20 cellular contexts compared by ENCODE assay signal in the genomic region with DNA sequence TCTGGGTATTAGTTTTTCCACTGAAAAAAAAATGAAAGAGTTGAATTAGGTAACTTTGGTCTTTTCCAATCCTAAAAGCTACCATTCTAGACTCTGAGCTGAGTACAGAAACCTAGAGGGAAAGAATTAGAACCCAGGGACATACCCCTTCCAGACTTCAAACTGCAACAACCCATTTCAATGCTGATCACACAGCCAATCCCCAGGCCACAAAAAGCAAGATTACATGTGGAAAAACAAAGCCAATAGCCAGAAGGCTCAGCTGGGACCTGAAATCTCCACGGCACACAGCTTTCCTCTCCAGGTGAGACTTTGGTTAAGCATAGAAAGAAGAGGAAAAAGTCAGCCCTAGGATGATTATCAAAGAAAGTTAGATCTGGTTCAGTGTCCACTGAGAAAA.
DNase-seq lines count a peak whose midpoint lies in the region; ATAC-seq, FAIRE-seq and TF ChIP-seq lines count a peak whose summit lies in the region.
"Had no signal": no experiment of that assay in that cellular context is flagged by ENCODE, and none has a peak within 500 bp of the region (broad histone marks: within the 10 kb centered on the region; RNA-seq: fewer than 3 reads in every experiment).

No MANE protein-coding gene starts in this region.

- H3K4me1 ChIP-seq in endothelial cell of umbilical vein (ENCODE audit: control insufficient read depth, extremely low read depth, insufficient read depth, low read length) (peaks cover 54% of the 10 kb centered on the region), esophagus squamous epithelium (no peaks in the 10 kb centered on the region)
- H3K4me1 ChIP-seq: tibial nerve had no signal

- H3K9ac ChIP-seq in endothelial cell of umbilical vein (replicated peaks; ENCODE audit: extremely low read depth, insufficient read depth, low read length): no peak overlapping the region
- H3K9ac ChIP-seq: KMS-11 had no signal

- no peaks in the 10 kb centered on the region for H4K20me1 ChIP-seq in endothelial cell of umbilical vein (replicated peaks; ENCODE audit: control insufficient read depth, extremely low read depth, insufficient read depth, low read length)

- dilution Hi-C loops in endothelial cell of umbilical vein (cut with MboI; ENCODE audit: extremely low pct_ligation_motif_present, low sequenced_read_pairs): no loop called here

- BruUV-seq in endothelial cell of umbilical vein (replicated peaks; lab: Mats Ljungman, UMichigan): no TSS peak

- H3K4me3 ChIP-seq in endothelial cell of umbilical vein (replicated peaks in 1 of 3; ENCODE audit: insufficient read depth in 1 of 3, low read depth in 1 of 3, low read length in 3 of 3): no peak overlapping the region
- H3K4me3 ChIP-seq in esophagus squamous epithelium: no peak overlapping the region
- H3K4me3 ChIP-seq: PC-9, tibial nerve had no signal

- H3K27ac ChIP-seq in endothelial cell of umbilical vein (ENCODE audit: insufficient read depth, low read depth, low read length) (peak overlapping the region; percentile 98), esophagus squamous epithelium (no peak overlapping the region)
- H3K27ac ChIP-seq: KMS-11, PC-9, tibial nerve had no signal

- FAIRE-seq in endothelial cell of umbilical vein (lab: Jason Lieb, UNC): no peak
- FAIRE-seq: H1 had no signal

- TF ChIP-seq CTCF in endothelial cell of umbilical vein (IDR thresholded peaks at IDR 0.05; ENCODE audit: extremely low read depth in 1 of 2, insufficient read depth in 1 of 2, low read depth in 1 of 2, low read length in 2 of 2) (no peak), esophagus squamous epithelium (IDR thresholded peaks at IDR 0.05) (no peak)

- no peak overlapping the region for H3K4me2 ChIP-seq in endothelial cell of umbilical vein (ENCODE audit: insufficient read depth, low read length)
- H3K4me2 ChIP-seq: KMS-11, PC-9 had no signal

- H3K9me3 ChIP-seq in T-helper 17 cell (ENCODE audit: control insufficient read depth, low read length, poor library complexity, severe bottlenecking) (no peaks in the 10 kb centered on the region), endothelial cell of umbilical vein (replicated peaks; ENCODE audit: control insufficient read depth, insufficient read depth, low read length) (no peaks in the 10 kb centered on the region), esophagus squamous epithelium (no peaks in the 10 kb centered on the region)
- H3K9me3 ChIP-seq: tibial nerve had no signal

- no peaks in the 10 kb centered on the region for H3K27me3 Mint-ChIP-seq in stimulated activated naive CD8-positive, alpha-beta T cell treated with anti-CD3 and anti-CD28 coated beads, Interleukin-15, Interleukin-2, amounts not matched to agents 100 ng/mL and 50 ng/mL, for 24 hours
- no peaks in the 10 kb centered on the region for H3K27me3 Mint-ChIP-seq in T-helper 17 cell
- H3K27me3 Mint-ChIP-seq: progenitor cell of endocrine pancreas; stimulated activated naive B cell treated with anti-CD40 and anti-IgM and Interleukin-4, amounts not matched to agents 10 μg/mL and 1 μg/mL and 100 μg/mL, for 72 hours had no signal

- TF ChIP-seq POLR2A in endothelial cell of umbilical vein (IDR thresholded peaks at IDR 0.05; ENCODE audit: low read depth, low read length) (no peak), esophagus squamous epithelium (IDR thresholded peaks at IDR 0.05) (no peak)

- no peaks in the 10 kb centered on the region for H3K9me3 Mint-ChIP-seq in stimulated activated naive CD8-positive, alpha-beta T cell treated with anti-CD3 and anti-CD28 coated beads, Interleukin-15, Interleukin-2, amounts not matched to agents 100 ng/mL and 50 ng/mL, for 24 hours
- H3K9me3 Mint-ChIP-seq: neural crest cell; stimulated activated naive B cell treated with anti-CD40 and anti-IgM and Interleukin-4, amounts not matched to agents 10 μg/mL and 1 μg/mL and 100 μg/mL, for 72 hours had no signal

- ATAC-seq in stimulated activated naive CD8-positive, alpha-beta T cell treated with anti-CD3 and anti-CD28 coated beads, Interleukin-15, Interleukin-2, amounts not matched to agents 100 U/mL and 50 U/mL, for 24 hours: no peak
- ATAC-seq in T-helper 17 cell: no peak
- no peak for ATAC-seq in GM21528 (IDR thresholded peaks at IDR 0.05; ENCODE audit: low FRiP score, unreplicated experiment)
- ATAC-seq: stimulated activated naive B cell treated with anti-CD40 and anti-IgM and Interleukin-4, amounts not matched to agents 10 μg/mL and 1 μg/mL and 100 μg/mL, for 72 hours had no signal

- no peak overlapping the region for H3K4me3 Mint-ChIP-seq in stimulated activated naive CD8-positive, alpha-beta T cell treated with anti-CD3 and anti-CD28 coated beads, Interleukin-15, Interleukin-2, amounts not matched to agents 100 ng/mL and 50 ng/mL, for 24 hours
- H3K4me3 Mint-ChIP-seq in T-helper 17 cell: peak overlapping the region; percentile 65
- H3K4me3 Mint-ChIP-seq: neural crest cell; stimulated activated naive B cell treated with anti-CD40 and anti-IgM and Interleukin-4, amounts not matched to agents 10 μg/mL and 1 μg/mL and 100 μg/mL, for 72 hours had no signal

- H2AFZ ChIP-seq in endothelial cell of umbilical vein (ENCODE audit: low read depth, low read length): no peak overlapping the region
- H2AFZ ChIP-seq: PC-9 had no signal

- intact Hi-C loops in endothelial cell of umbilical vein (cut with micrococcal nuclease) (loop anchor here (5.0 kb wide), 2 partner anchors 190 to 545 kb away; a partner anchor contains a TSS), esophagus squamous epithelium (cut with DNase I) (no loop called here)

- DNase-seq in stimulated activated naive CD8-positive, alpha-beta T cell treated with anti-CD3 and anti-CD28 coated beads, Interleukin-15, Interleukin-2, amounts not matched to agents 100 U/mL and 50 U/mL, for 24 hours: no peak
- DNase-seq in T-helper 17 cell: no peak
- DNase-seq in endothelial cell of umbilical vein (ENCODE audit: low read depth, low spot score): no peak
- no peak for DNase-seq in esophagus squamous epithelium (lab: John Stamatoyannopoulos, UW)
- DNase-seq in inferior parietal cortex (ENCODE audit: extremely low spot score): no peak
- DNase-seq: activated gamma-delta T cell; effector CD8-positive, alpha-beta T cell; left cardiac atrium; MV-4-11; NCI-H1930; NCI-H226; PC-9; stimulated activated naive B cell treated with anti-CD40 and anti-IgM and Interleukin-4, amounts not matched to agents 10 μg/mL and 1 μg/mL and 100 μg/mL, for 72 hours had no signal

- POLR2A ChIA-PET in endothelial cell of umbilical vein (lab: Charles Lee): interaction anchor here (1.0 kb wide), 1 partner anchor 44 kb away, joined by 17 read pairs; no protein-coding TSS in a partner anchor

- H3K9me1 ChIP-seq in endothelial cell of umbilical vein (replicated peaks; ENCODE audit: control insufficient read depth, extremely low read depth, insufficient read depth, low read length): no peaks in the 10 kb centered on the region

- H3K36me3 ChIP-seq in endothelial cell of umbilical vein (ENCODE audit: control insufficient read depth in 2 of 2, extremely low read depth in 1 of 2, insufficient read depth in 2 of 2, low read length in 2 of 2) (peaks cover 7 to 21% of the 10 kb centered on the region in 2 experiments), esophagus squamous epithelium (peaks cover 5 to 80% (median 13%) of the 10 kb centered on the region in 3 donors)

- 88 to 100% methylated on average over 1 of the region's 1 CpG for WGBS in esophagus squamous epithelium, 2 donors

- peaks cover 68% of the 10 kb centered on the region for H3K36me3 Mint-ChIP-seq in stimulated activated naive CD8-positive, alpha-beta T cell treated with anti-CD3 and anti-CD28 coated beads, Interleukin-15, Interleukin-2, amounts not matched to agents 100 ng/mL and 50 ng/mL, for 24 hours (ENCODE audit: low read depth)
- peaks cover 16% of the 10 kb centered on the region for H3K36me3 Mint-ChIP-seq in T-helper 17 cell (ENCODE audit: low read depth)

- H3K27me3 ChIP-seq in endothelial cell of umbilical vein (ENCODE audit: control insufficient read depth in 2 of 2, insufficient read depth in 2 of 2, low read length in 2 of 2): no peaks in the 10 kb centered on the region
- H3K27me3 ChIP-seq in esophagus squamous epithelium: no peaks in the 10 kb centered on the region
- H3K27me3 ChIP-seq: tibial nerve had no signal

- H3K4me1 Mint-ChIP-seq in stimulated activated naive CD8-positive, alpha-beta T cell treated with anti-CD3 and anti-CD28 coated beads, Interleukin-15, Interleukin-2, amounts not matched to agents 100 ng/mL and 50 ng/mL, for 24 hours (ENCODE audit: low read depth): peaks cover 55% of the 10 kb centered on the region
- H3K4me1 Mint-ChIP-seq in T-helper 17 cell: peaks cover 57% of the 10 kb centered on the region

- peaks cover 17% of the 10 kb centered on the region for H3K79me2 ChIP-seq in endothelial cell of umbilical vein (ENCODE audit: control insufficient read depth, insufficient read depth, low read length)

- H3K27ac Mint-ChIP-seq in stimulated activated naive CD8-positive, alpha-beta T cell treated with anti-CD3 and anti-CD28 coated beads, Interleukin-15, Interleukin-2, amounts not matched to agents 100 ng/mL and 50 ng/mL, for 24 hours: peak overlapping the region; percentile 24
- peak overlapping the region; percentile 92 for H3K27ac Mint-ChIP-seq in T-helper 17 cell
- H3K27ac Mint-ChIP-seq: progenitor cell of endocrine pancreas; stimulated activated naive B cell treated with anti-CD40 and anti-IgM and Interleukin-4, amounts not matched to agents 10 μg/mL and 1 μg/mL and 100 μg/mL, for 72 hours had no signal

- CTCF ChIA-PET in endothelial cell of umbilical vein (lab: Charles Lee): interaction anchor here (0.8 to 1.5 kb wide), 2 partner anchors 14 to 16 kb away, joined by 3 to 4 read pairs; no protein-coding TSS in a partner anchor

TF ChIP-seq in endothelial cell of umbilical vein, 7 proteins besides CTCF, POLR2A, EP300 and RAD21:
- TF ChIP-seq GATA2 (IDR thresholded peaks at IDR 0.05; ENCODE audit: insufficient read depth, insufficient read length, low read depth, low read length): no peak
- no peak for TF ChIP-seq POLR2AphosphoS5 (IDR thresholded peaks at IDR 0.05; ENCODE audit: insufficient read depth, low read depth, low read length)
- TF ChIP-seq EZH2 (IDR thresholded peaks at IDR 0.05; ENCODE audit: borderline replicate concordance, low read depth, low read length, severe bottlenecking): no peak
- no peak for TF ChIP-seq MYC (IDR thresholded peaks at IDR 0.05; ENCODE audit: low read depth, low read length)
- no peak for TF ChIP-seq JUN (IDR thresholded peaks at IDR 0.05; ENCODE audit: borderline replicate concordance, insufficient read depth, insufficient read length, low read depth)
- TF ChIP-seq, protein P1, sequence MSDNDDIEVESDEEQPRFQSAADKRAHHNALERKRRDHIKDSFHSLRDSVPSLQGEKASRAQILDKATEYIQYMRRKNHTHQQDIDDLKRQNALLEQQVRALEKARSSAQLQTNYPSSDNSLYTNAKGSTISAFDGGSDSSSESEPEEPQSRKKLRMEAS (IDR thresholded peaks at IDR 0.05; ENCODE audit: insufficient read depth, insufficient read length): no peak
- no peak for TF ChIP-seq FOS (IDR thresholded peaks at IDR 0.05; ENCODE audit: borderline replicate concordance, insufficient read depth, low read length)
